In genomic region chr11:8337396-8337795, GRCh38 we compare ENCODE assay signal across 11 cellular contexts.
"Had no signal": no experiment of that assay in that cellular context is flagged by ENCODE, and none has a peak within 500 bp of the region (broad histone marks: within the 10 kb centered on the region; RNA-seq: fewer than 3 reads in every experiment).

No MANE protein-coding gene starts in this region.

- ATAC-seq: effector memory CD8-positive, alpha-beta T cell had no signal

- H3K4me3 ChIP-seq: coronary artery, pancreas, right lobe of liver, suprapubic skin, thyroid gland had no signal

- H3K4me1 ChIP-seq: pancreas, right lobe of liver had no signal

- H3K36me3 ChIP-seq: neutrophil, pancreas, right lobe of liver, suprapubic skin, thyroid gland had no signal

- DNase-seq: effector memory CD8-positive, alpha-beta T cell; kidney; mammary epithelial cell; stimulated activated CD4-positive, alpha-beta T cell treated with anti-CD3 and anti-CD28 coated beads, Interleukin-1b, Interleukin-23, amount 100 ng/mL, for 48 hours; stimulated activated naive CD4-positive, alpha-beta T cell had no signal

- H3K27me3 ChIP-seq: pancreas, right lobe of liver, thyroid gland had no signal

- H3K27ac ChIP-seq: coronary artery, neutrophil, pancreas, right lobe of liver, suprapubic skin, thyroid gland had no signal

- H3K9me3 ChIP-seq: neutrophil, pancreas, right lobe of liver, suprapubic skin, thyroid gland had no signal
